Comparison of ENCODE assay signal across 1 cellular context in the genomic region with DNA sequence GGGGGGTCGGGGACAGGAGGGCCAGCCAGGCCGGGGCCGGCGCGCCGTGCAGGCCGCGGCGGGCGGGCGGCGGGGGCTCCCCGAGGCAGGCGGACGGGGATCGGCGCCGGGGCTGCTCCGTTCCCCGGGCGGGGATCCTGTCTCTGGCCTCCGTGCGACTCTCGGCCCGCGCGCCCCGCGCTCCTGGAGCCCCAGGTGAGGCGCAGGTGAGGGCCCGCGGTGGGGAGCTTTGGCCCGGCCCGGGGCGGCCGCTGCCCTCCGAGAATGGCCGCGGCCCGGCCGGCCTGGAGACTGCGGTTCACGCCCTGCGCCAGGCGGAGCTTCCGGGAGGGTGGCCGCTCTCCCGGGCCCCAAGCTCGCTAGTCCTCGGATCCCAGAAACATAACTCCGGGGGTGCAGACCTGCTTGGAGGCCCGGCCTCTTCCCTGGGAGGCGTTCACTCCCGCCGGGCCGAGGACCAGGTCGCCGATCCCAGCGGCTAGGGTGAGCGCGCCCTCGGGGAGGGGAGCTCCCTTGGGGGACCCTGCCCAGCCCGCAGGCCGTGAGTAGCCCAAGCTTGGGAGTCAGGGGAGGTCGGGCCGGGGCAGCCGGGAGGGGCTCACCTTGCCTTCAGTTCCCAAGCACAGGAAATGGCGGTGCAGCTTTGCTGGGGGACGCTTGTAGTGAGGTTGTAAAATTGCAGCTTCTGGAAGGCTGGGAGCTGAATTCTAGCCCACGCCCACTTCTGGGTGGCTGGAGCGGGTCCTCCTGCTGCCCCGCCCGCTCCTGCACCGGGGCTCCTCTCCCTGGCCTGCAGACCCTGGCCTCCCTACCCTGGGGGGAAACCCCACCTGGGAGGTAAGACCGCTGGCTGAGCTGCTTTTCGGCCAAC.
TF ChIP-seq lines count a peak whose summit lies in the region.

No MANE protein-coding gene starts in this region.

TF ChIP-seq in HepG2, 621 proteins besides CTCF, POLR2A, EP300 and RAD21 (continued from another document and continues in another):
- TF ChIP-seq, protein P1, sequence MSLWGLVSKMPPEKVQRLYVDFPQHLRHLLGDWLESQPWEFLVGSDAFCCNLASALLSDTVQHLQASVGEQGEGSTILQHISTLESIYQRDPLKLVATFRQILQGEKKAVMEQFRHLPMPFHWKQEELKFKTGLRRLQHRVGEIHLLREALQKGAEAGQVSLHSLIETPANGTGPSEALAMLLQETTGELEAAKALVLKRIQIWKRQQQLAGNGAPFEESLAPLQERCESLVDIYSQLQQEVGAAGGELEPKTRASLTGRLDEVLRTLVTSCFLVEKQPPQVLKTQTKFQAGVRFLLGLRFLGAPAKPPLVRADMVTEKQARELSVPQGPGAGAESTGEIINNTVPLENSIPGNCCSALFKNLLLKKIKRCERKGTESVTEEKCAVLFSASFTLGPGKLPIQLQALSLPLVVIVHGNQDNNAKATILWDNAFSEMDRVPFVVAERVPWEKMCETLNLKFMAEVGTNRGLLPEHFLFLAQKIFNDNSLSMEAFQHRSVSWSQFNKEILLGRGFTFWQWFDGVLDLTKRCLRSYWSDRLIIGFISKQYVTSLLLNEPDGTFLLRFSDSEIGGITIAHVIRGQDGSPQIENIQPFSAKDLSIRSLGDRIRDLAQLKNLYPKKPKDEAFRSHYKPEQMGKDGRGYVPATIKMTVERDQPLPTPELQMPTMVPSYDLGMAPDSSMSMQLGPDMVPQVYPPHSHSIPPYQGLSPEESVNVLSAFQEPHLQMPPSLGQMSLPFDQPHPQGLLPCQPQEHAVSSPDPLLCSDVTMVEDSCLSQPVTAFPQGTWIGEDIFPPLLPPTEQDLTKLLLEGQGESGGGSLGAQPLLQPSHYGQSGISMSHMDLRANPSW (CRISPR knock-in tag; IDR thresholded peaks at IDR 0.05; ENCODE audit: borderline replicate concordance): no peak
- TF ChIP-seq, protein P2, sequence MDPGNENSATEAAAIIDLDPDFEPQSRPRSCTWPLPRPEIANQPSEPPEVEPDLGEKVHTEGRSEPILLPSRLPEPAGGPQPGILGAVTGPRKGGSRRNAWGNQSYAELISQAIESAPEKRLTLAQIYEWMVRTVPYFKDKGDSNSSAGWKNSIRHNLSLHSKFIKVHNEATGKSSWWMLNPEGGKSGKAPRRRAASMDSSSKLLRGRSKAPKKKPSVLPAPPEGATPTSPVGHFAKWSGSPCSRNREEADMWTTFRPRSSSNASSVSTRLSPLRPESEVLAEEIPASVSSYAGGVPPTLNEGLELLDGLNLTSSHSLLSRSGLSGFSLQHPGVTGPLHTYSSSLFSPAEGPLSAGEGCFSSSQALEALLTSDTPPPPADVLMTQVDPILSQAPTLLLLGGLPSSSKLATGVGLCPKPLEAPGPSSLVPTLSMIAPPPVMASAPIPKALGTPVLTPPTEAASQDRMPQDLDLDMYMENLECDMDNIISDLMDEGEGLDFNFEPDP (CRISPR knock-in tag; conservative IDR thresholded peaks at IDR 0.05): no peak
- TF ChIP-seq PTBP1 (IDR thresholded peaks at IDR 0.05; ENCODE audit: low read depth, low read length, poor library complexity, severe bottlenecking) (no peak), NONO (IDR thresholded peaks at IDR 0.05) (no peak), NONO (CRISPR knock-in tag; conservative IDR thresholded peaks at IDR 0.05) (no peak), XBP1 (CRISPR knock-in tag; IDR thresholded peaks at IDR 0.05) (no peak), PPARG (CRISPR knock-in tag; conservative IDR thresholded peaks at IDR 0.05) (no peak), SALL2 (CRISPR knock-in tag; IDR thresholded peaks at IDR 0.05) (peak; percentile 31; the same call in 1 of the 2 replicates), ERF (CRISPR knock-in tag; IDR thresholded peaks at IDR 0.05) (peak; percentile 24; the same call in 1 of the 2 replicates), MLLT10 (CRISPR knock-in tag; IDR thresholded peaks at IDR 0.05) (no peak), AKAP8 (CRISPR knock-in tag; IDR thresholded peaks at IDR 0.05) (no peak), ZNF850 (CRISPR knock-in tag; conservative IDR thresholded peaks at IDR 0.05) (no peak), KDM5A (IDR thresholded peaks at IDR 0.05; ENCODE audit: borderline replicate concordance, low read length) (no peak), ZNF644 (CRISPR knock-in tag; IDR thresholded peaks at IDR 0.05; ENCODE audit: low read depth) (no peak), NCOA2 (CRISPR knock-in tag; IDR thresholded peaks at IDR 0.05) (no peak), POLR2G (IDR thresholded peaks at IDR 0.05; ENCODE audit: low read depth, low read length) (peak; percentile 42; the same call in 1 of the 2 replicates), ZNF33A (CRISPR knock-in tag; IDR thresholded peaks at IDR 0.05; ENCODE audit: borderline replicate concordance) (no peak), ZNF329 (CRISPR knock-in tag; IDR thresholded peaks at IDR 0.05; ENCODE audit: low read depth) (no peak), ZNF737 (CRISPR knock-in tag; IDR thresholded peaks at IDR 0.05; ENCODE audit: borderline replicate concordance) (no peak), ZNF761 (CRISPR knock-in tag; conservative IDR thresholded peaks at IDR 0.05) (no peak), CC2D1A (CRISPR knock-in tag; IDR thresholded peaks at IDR 0.05) (no peak), HIVEP1 (CRISPR knock-in tag; IDR thresholded peaks at IDR 0.05) (peak; percentile 75), TCF7L2 (IDR thresholded peaks at IDR 0.05; ENCODE audit: low read depth, low read length) (no peak), XRCC5 (optimal IDR thresholded peaks at IDR 0.05; ENCODE audit: low read length) (no peak), ZNF563 (CRISPR knock-in tag; IDR thresholded peaks at IDR 0.05) (peak; percentile 36; the same call in 1 of the 2 replicates), KLF13 (CRISPR knock-in tag; IDR thresholded peaks at IDR 0.05) (no peak), TEAD3 (CRISPR knock-in tag; optimal IDR thresholded peaks at IDR 0.05; ENCODE audit: borderline replicate concordance) (no peak), ZNF766 (CRISPR knock-in tag; IDR thresholded peaks at IDR 0.05; ENCODE audit: borderline replicate concordance) (no peak), ZBTB7B (CRISPR knock-in tag; IDR thresholded peaks at IDR 0.05) (no peak; the same call in 1 of the 2 replicates), SATB2 (CRISPR knock-in tag; IDR thresholded peaks at IDR 0.05) (no peak), ZFX (CRISPR knock-in tag; IDR thresholded peaks at IDR 0.05; ENCODE audit: low read depth) (peak; percentile 73), ZNF780A (CRISPR knock-in tag; IDR thresholded peaks at IDR 0.05) (no peak), ZNF3 (CRISPR knock-in tag; IDR thresholded peaks at IDR 0.05) (no peak), TMF1 (CRISPR knock-in tag; IDR thresholded peaks at IDR 0.05; ENCODE audit: low read depth) (no peak)
- TF ChIP-seq, protein P3, sequence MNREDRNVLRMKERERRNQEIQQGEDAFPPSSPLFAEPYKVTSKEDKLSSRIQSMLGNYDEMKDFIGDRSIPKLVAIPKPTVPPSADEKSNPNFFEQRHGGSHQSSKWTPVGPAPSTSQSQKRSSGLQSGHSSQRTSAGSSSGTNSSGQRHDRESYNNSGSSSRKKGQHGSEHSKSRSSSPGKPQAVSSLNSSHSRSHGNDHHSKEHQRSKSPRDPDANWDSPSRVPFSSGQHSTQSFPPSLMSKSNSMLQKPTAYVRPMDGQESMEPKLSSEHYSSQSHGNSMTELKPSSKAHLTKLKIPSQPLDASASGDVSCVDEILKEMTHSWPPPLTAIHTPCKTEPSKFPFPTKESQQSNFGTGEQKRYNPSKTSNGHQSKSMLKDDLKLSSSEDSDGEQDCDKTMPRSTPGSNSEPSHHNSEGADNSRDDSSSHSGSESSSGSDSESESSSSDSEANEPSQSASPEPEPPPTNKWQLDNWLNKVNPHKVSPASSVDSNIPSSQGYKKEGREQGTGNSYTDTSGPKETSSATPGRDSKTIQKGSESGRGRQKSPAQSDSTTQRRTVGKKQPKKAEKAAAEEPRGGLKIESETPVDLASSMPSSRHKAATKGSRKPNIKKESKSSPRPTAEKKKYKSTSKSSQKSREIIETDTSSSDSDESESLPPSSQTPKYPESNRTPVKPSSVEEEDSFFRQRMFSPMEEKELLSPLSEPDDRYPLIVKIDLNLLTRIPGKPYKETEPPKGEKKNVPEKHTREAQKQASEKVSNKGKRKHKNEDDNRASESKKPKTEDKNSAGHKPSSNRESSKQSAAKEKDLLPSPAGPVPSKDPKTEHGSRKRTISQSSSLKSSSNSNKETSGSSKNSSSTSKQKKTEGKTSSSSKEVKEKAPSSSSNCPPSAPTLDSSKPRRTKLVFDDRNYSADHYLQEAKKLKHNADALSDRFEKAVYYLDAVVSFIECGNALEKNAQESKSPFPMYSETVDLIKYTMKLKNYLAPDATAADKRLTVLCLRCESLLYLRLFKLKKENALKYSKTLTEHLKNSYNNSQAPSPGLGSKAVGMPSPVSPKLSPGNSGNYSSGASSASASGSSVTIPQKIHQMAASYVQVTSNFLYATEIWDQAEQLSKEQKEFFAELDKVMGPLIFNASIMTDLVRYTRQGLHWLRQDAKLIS (CRISPR knock-in tag; IDR thresholded peaks at IDR 0.05): no peak
- TF ChIP-seq, protein P4, sequence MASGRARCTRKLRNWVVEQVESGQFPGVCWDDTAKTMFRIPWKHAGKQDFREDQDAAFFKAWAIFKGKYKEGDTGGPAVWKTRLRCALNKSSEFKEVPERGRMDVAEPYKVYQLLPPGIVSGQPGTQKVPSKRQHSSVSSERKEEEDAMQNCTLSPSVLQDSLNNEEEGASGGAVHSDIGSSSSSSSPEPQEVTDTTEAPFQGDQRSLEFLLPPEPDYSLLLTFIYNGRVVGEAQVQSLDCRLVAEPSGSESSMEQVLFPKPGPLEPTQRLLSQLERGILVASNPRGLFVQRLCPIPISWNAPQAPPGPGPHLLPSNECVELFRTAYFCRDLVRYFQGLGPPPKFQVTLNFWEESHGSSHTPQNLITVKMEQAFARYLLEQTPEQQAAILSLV (CRISPR knock-in tag; IDR thresholded peaks at IDR 0.05; ENCODE audit: borderline replicate concordance): no peak
- TF ChIP-seq, protein P5, sequence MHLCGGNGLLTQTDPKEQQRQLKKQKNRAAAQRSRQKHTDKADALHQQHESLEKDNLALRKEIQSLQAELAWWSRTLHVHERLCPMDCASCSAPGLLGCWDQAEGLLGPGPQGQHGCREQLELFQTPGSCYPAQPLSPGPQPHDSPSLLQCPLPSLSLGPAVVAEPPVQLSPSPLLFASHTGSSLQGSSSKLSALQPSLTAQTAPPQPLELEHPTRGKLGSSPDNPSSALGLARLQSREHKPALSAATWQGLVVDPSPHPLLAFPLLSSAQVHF (CRISPR knock-in tag; IDR thresholded peaks at IDR 0.05): no peak
- TF ChIP-seq, protein P6, sequence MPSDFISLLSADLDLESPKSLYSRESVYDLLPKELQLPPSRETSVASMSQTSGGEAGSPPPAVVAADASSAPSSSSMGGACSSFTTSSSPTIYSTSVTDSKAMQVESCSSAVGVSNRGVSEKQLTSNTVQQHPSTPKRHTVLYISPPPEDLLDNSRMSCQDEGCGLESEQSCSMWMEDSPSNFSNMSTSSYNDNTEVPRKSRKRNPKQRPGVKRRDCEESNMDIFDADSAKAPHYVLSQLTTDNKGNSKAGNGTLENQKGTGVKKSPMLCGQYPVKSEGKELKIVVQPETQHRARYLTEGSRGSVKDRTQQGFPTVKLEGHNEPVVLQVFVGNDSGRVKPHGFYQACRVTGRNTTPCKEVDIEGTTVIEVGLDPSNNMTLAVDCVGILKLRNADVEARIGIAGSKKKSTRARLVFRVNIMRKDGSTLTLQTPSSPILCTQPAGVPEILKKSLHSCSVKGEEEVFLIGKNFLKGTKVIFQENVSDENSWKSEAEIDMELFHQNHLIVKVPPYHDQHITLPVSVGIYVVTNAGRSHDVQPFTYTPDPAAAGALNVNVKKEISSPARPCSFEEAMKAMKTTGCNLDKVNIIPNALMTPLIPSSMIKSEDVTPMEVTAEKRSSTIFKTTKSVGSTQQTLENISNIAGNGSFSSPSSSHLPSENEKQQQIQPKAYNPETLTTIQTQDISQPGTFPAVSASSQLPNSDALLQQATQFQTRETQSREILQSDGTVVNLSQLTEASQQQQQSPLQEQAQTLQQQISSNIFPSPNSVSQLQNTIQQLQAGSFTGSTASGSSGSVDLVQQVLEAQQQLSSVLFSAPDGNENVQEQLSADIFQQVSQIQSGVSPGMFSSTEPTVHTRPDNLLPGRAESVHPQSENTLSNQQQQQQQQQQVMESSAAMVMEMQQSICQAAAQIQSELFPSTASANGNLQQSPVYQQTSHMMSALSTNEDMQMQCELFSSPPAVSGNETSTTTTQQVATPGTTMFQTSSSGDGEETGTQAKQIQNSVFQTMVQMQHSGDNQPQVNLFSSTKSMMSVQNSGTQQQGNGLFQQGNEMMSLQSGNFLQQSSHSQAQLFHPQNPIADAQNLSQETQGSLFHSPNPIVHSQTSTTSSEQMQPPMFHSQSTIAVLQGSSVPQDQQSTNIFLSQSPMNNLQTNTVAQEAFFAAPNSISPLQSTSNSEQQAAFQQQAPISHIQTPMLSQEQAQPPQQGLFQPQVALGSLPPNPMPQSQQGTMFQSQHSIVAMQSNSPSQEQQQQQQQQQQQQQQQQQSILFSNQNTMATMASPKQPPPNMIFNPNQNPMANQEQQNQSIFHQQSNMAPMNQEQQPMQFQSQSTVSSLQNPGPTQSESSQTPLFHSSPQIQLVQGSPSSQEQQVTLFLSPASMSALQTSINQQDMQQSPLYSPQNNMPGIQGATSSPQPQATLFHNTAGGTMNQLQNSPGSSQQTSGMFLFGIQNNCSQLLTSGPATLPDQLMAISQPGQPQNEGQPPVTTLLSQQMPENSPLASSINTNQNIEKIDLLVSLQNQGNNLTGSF (CRISPR knock-in tag; IDR thresholded peaks at IDR 0.05): no peak
- TF ChIP-seq, protein P7, sequence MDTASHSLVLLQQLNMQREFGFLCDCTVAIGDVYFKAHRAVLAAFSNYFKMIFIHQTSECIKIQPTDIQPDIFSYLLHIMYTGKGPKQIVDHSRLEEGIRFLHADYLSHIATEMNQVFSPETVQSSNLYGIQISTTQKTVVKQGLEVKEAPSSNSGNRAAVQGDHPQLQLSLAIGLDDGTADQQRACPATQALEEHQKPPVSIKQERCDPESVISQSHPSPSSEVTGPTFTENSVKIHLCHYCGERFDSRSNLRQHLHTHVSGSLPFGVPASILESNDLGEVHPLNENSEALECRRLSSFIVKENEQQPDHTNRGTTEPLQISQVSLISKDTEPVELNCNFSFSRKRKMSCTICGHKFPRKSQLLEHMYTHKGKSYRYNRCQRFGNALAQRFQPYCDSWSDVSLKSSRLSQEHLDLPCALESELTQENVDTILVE (CRISPR knock-in tag; IDR thresholded peaks at IDR 0.05): 0 out of 2 replicates have a peak, but pooled peaks have one; percentile 20
- TF ChIP-seq, protein P8, sequence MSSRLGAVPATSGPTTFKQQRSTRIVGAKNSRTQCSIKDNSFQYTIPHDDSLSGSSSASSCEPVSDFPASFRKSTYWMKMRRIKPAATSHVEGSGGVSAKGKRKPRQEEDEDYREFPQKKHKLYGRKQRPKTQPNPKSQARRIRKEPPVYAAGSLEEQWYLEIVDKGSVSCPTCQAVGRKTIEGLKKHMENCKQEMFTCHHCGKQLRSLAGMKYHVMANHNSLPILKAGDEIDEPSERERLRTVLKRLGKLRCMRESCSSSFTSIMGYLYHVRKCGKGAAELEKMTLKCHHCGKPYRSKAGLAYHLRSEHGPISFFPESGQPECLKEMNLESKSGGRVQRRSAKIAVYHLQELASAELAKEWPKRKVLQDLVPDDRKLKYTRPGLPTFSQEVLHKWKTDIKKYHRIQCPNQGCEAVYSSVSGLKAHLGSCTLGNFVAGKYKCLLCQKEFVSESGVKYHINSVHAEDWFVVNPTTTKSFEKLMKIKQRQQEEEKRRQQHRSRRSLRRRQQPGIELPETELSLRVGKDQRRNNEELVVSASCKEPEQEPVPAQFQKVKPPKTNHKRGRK (CRISPR knock-in tag; IDR thresholded peaks at IDR 0.05): no peak
